ENCODE assay signal across 16 cellular contexts in genomic region chr6:154491567-154492470, GRCh38. TPM values are rescaled to one million over a fixed set of nuclear protein-coding genes. Genes with fewer than 3 reads are reported as not detected.
DNase-seq lines count a peak whose midpoint lies in the region; ATAC-seq and TF ChIP-seq lines count a peak whose summit lies in the region.
"Had no signal": no experiment of that assay in that cellular context is flagged by ENCODE, and none has a peak within 500 bp of the region (broad histone marks: within the 10 kb centered on the region; RNA-seq: fewer than 3 reads in every experiment).

No MANE protein-coding gene starts in this region.

- peaks cover 3% of the 10 kb centered on the region for H3K36me3 Mint-ChIP-seq in progenitor cell of endocrine pancreas (ENCODE audit: insufficient read depth)
- H3K36me3 Mint-ChIP-seq: memory B cell had no signal

- no peaks in the 10 kb centered on the region for H3K27me3 Mint-ChIP-seq in progenitor cell of endocrine pancreas
- H3K27me3 Mint-ChIP-seq: activated CD8-positive, alpha-beta T cell treated with anti-CD3 and anti-CD28 coated beads for 36 hours; memory B cell had no signal

- peaks cover 13% of the 10 kb centered on the region; the same call in 1 of the 2 replicates for H3K4me1 ChIP-seq in Panc1 (ENCODE audit: control insufficient read depth, insufficient read depth, low read length)

- H3K27ac ChIP-seq in Panc1 (ENCODE audit: low read length) (no peak overlapping the region), coronary artery (no peak overlapping the region)
- H3K27ac ChIP-seq: epithelial cell of prostate, HL-60, KMS-11, WERI-Rb-1 had no signal

- TSS peak; percentile 5 for BruUV-seq in Panc1 (replicated peaks; lab: Mats Ljungman, UMichigan)

- no peak overlapping the region for H3K4me3 Mint-ChIP-seq in progenitor cell of endocrine pancreas (ENCODE audit: low read depth)
- H3K4me3 Mint-ChIP-seq: activated CD8-positive, alpha-beta T cell treated with anti-CD3 and anti-CD28 coated beads for 36 hours; activated naive CD8-positive, alpha-beta T cell treated with anti-CD3 and anti-CD28 coated beads, Interleukin-2, amount 50 U/mL, for 24 hours; GM23338; memory B cell had no signal

- CTCF ChIA-PET in Panc1 (lab: Charles Lee), result no interaction called here

- no peaks in the 10 kb centered on the region for H3K36me3 ChIP-seq in Panc1 (ENCODE audit: control insufficient read depth, insufficient read depth, low read length)
- H3K36me3 ChIP-seq: WERI-Rb-1 had no signal

- in situ Hi-C loops in Panc1 (cut with HindIII; ENCODE audit: low pct_unique_long_range_greater_than_20kb, low sequenced_read_pairs), result no loop called here

- peaks cover 5% of the 10 kb centered on the region for H3K4me1 Mint-ChIP-seq in progenitor cell of endocrine pancreas (ENCODE audit: low read depth)
- H3K4me1 Mint-ChIP-seq: activated naive CD8-positive, alpha-beta T cell treated with anti-CD3 and anti-CD28 coated beads, Interleukin-2, amount 50 U/mL, for 24 hours; memory B cell had no signal

- no peaks in the 10 kb centered on the region for H3K9me3 ChIP-seq in Panc1 (ENCODE audit: control insufficient read depth, insufficient read depth, low read depth, low read length)

- TF ChIP-seq CTCF in Panc1 (IDR thresholded peaks at IDR 0.05), result no peak
- no peak for TF ChIP-seq CTCF in progenitor cell of endocrine pancreas (IDR thresholded peaks at IDR 0.05; ENCODE audit: unreplicated experiment)
- TF ChIP-seq CTCF in coronary artery (IDR thresholded peaks at IDR 0.05), result no peak

- H3K9me3 Mint-ChIP-seq in progenitor cell of endocrine pancreas (ENCODE audit: low read depth), result no peaks in the 10 kb centered on the region
- H3K9me3 Mint-ChIP-seq: activated CD8-positive, alpha-beta T cell treated with anti-CD3 and anti-CD28 coated beads for 36 hours; activated naive CD8-positive, alpha-beta T cell treated with anti-CD3 and anti-CD28 coated beads, Interleukin-2, amount 50 U/mL, for 24 hours; GM23338; memory B cell had no signal

- no peaks in the 10 kb centered on the region for H3K27me3 ChIP-seq in Panc1 (ENCODE audit: control insufficient read depth, insufficient read depth, low read length)

- ATAC-seq in GM18870 (IDR thresholded peaks at IDR 0.05; ENCODE audit: unreplicated experiment), result peak; percentile 77
- peak; percentile 69 for ATAC-seq in HG02981 (IDR thresholded peaks at IDR 0.05; ENCODE audit: unreplicated experiment)
- no peak for ATAC-seq in Panc1
- no peak for ATAC-seq in GM21515 (IDR thresholded peaks at IDR 0.05; ENCODE audit: unreplicated experiment)
- ATAC-seq: activated CD8-positive, alpha-beta T cell treated with anti-CD3 and anti-CD28 coated beads for 36 hours; activated naive CD8-positive, alpha-beta T cell treated with anti-CD3 and anti-CD28 coated beads, Interleukin-2, amount 50 U/mL, for 24 hours; GM23338 had no signal

- DNase-seq in Panc1 (ENCODE audit: low read depth, low spot score) (no peak), lung microvascular endothelial cell (ENCODE audit: low read depth in 2 of 2) (peak; percentile 30 to 56), progenitor cell of endocrine pancreas (ENCODE audit: low spot score, unreplicated experiment) (no peak), coronary artery (ENCODE audit: low spot score) (no peak)
- DNase-seq: activated CD8-positive, alpha-beta T cell treated with anti-CD3 and anti-CD28 coated beads for 36 hours; activated naive CD8-positive, alpha-beta T cell treated with anti-CD3 and anti-CD28 coated beads, Interleukin-2, amount 50 U/mL, for 24 hours; NCI-H526 treated with DMSO at 0.1 percent for 48 hours; WERI-Rb-1 had no signal

- no peak overlapping the region for H3K27ac Mint-ChIP-seq in progenitor cell of endocrine pancreas
- H3K27ac Mint-ChIP-seq: activated CD8-positive, alpha-beta T cell treated with anti-CD3 and anti-CD28 coated beads for 36 hours; activated naive CD8-positive, alpha-beta T cell treated with anti-CD3 and anti-CD28 coated beads, Interleukin-2, amount 50 U/mL, for 24 hours; GM23338; memory B cell had no signal

- POLR2A ChIA-PET in Panc1 (lab: Charles Lee), result interaction anchor here (0.5 to 0.7 kb wide), 2 partner anchors 19 to 258 kb away, joined by 3 to 6 read pairs; no protein-coding TSS in a partner anchor

- intact Hi-C loops in Panc1 (cut with micrococcal nuclease; ENCODE audit: unreplicated experiment), result no loop called here

- H3K4me3 ChIP-seq in Panc1 (ENCODE audit: low read depth in 2 of 2, low read length in 2 of 2) (no peak overlapping the region), coronary artery (no peak overlapping the region)
- H3K4me3 ChIP-seq: GM23338 had no signal

RNA-seq across cellular contexts. Expression of gene CNKSR3, which starts 18.7 kb away (rescaled TPM):
- total RNA-seq in Panc1 (2021; ENCODE audit: unreplicated experiment) (18.2 TPM), lung microvascular endothelial cell (3.5 and 8.1 TPM in 2 replicates), progenitor cell of endocrine pancreas (17.3 and 20.3 TPM in 2 replicates)
- polyA plus RNA-seq in Panc1 (2012; ENCODE audit: insufficient read length), result 10.2 TPM

Comparison
In these comparisons a context has a peak if more than half of its experiments do, and no peak if none do; other contexts are left out.
1. ATAC-seq: peak in GM18870 (single experiment) and HG02981 (single experiment); none in Panc1 (single experiment) and GM21515 (single experiment).
2. DNase-seq: peak in lung microvascular endothelial cell (2 of 2); none in Panc1 (single experiment), progenitor cell of endocrine pancreas (single experiment) and coronary artery (single experiment).